In the genomic region with DNA sequence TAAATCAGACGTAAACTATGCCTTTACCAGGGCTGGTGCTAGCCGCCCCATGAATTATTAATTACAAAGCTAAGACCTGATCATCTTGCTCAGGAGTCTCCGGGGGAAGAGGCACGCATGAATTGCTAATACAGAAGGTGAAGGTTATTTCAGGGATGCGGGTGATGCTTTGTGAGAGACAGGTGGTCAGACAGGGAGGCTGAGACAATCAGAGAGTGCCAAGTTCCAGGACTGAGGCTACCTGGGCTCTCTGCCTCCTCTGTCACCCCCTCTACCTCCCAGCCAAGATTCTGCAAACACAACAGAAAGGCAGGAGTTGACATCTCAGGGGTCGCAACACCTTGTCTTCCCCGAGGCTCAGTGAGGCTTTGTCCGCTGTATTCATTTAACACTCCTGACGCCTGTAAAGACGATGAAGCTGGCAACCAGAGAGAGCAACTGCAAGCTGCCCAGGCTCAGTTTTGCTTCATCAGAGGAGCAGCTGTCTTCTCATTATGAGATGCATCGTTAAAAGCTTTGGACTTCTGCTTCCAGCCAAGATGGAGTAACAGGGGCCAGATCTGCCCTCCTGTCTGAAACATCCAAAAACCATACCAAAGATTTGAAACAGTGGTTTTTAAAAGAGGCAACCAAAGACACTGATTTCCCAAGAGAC, we compare ENCODE assay signal across 21 cellular contexts. TPM values are rescaled to one million over a fixed set of nuclear protein-coding genes. Genes with fewer than 3 reads are reported as not detected.
DNase-seq lines count a peak whose midpoint lies in the region; ATAC-seq and TF ChIP-seq lines count a peak whose summit lies in the region.
"Had no signal": no experiment of that assay in that cellular context is flagged by ENCODE, and none has a peak within 500 bp of the region (broad histone marks: within the 10 kb centered on the region; RNA-seq: fewer than 3 reads in every experiment).

No MANE protein-coding gene starts in this region.

- H3K9me3 ChIP-seq in esophagus muscularis mucosa = no peaks in the 10 kb centered on the region
- H3K9me3 ChIP-seq: A549, Caco-2, SK-N-SH had no signal

- 79% methylated on average over 11 of the region's 11 CpGs for WGBS in esophagus muscularis mucosa

- in situ Hi-C loops in G401 (cut with HindIII; ENCODE audit: low sequenced_read_pairs) = no loop called here

- TF ChIP-seq CTCF in esophagus muscularis mucosa (IDR thresholded peaks at IDR 0.05) = no peak

- no peak for TF ChIP-seq POLR2A in esophagus muscularis mucosa (IDR thresholded peaks at IDR 0.05; ENCODE audit: low read depth)

- DNase-seq in G401 (ENCODE audit: low spot score) (peak; percentile 80), NCI-H446 treated with DMSO at 0.1 percent for 48 hours (lab: John Stamatoyannopoulos, UW) (peak; percentile 19), esophagus muscularis mucosa (ENCODE audit: extremely low spot score) (no peak), retina (peak; percentile 44), COLO668 (lab: John Stamatoyannopoulos, UW; ENCODE audit: unreplicated experiment) (no peak)
- no peak for DNase-seq in stimulated activated CD4-positive, alpha-beta T cell treated with anti-CD3 and anti-CD28 coated beads, Interleukin-4, amount 100 ng/mL, for 24 hours
- DNase-seq: AML-193; Caco-2; CD4-positive, alpha-beta memory T cell; DMS79 treated with DMSO at 0.1 percent for 48 hours; Kasumi-1; NCI-H1105; NCI-H1436 treated with DMSO at 0.1 percent for 48 hours; NCI-H2029; SK-N-SH; SW 1271 had no signal

- H3K27me3 ChIP-seq in esophagus muscularis mucosa = no peaks in the 10 kb centered on the region

- no peak for ATAC-seq in HG03457 (IDR thresholded peaks at IDR 0.05; ENCODE audit: unreplicated experiment)
- ATAC-seq in GM19463 (IDR thresholded peaks at IDR 0.05; ENCODE audit: unreplicated experiment) = no peak
- ATAC-seq: A549 had no signal

- TF ChIP-seq EP300 in esophagus muscularis mucosa (IDR thresholded peaks at IDR 0.05) = no peak

- H3K4me1 ChIP-seq in esophagus muscularis mucosa = peaks cover 21 to 63% (median 48%) of the 10 kb centered on the region in 4 donors
- H3K4me1 ChIP-seq: A549, Caco-2 had no signal

- H3K4me3 ChIP-seq in esophagus muscularis mucosa = no peak overlapping the region
- H3K4me3 ChIP-seq: A549 had no signal

- H3K36me3 ChIP-seq in esophagus muscularis mucosa = peaks cover 0 to 8% (median 0%) of the 10 kb centered on the region in 4 donors

- intact Hi-C loops in esophagus muscularis mucosa (cut with DNase I) = loop anchor here (5.0 kb wide), 1 partner anchor 46 kb away; a partner anchor contains a TSS

- H3K27ac ChIP-seq in esophagus muscularis mucosa (replicated peaks in 1 of 4) = peak overlapping the region in 3 of 4 donors; percentile 67 to 73 (median 68)
- H3K27ac ChIP-seq: A549 had no signal

RNA-seq across cellular contexts. Expression of a gene that starts 46.6 kb away (rescaled TPM):
- total RNA-seq in G401 (2014; rRNA removed; shearing (Covaris generic)) = not detected in 2 replicates
- 10 to 100 TPM; 18.7 to 30.9 (median 21.8) TPM for total RNA-seq in esophagus muscularis mucosa
- total RNA-seq: CD4-positive, alpha-beta memory T cell; HT-29; M059J had no signal

Comparison
In these comparisons a context has a peak if more than half of its experiments do, and no peak if none do; other contexts are left out.
1. DNase-seq: peak in G401 (single experiment), NCI-H446 treated with DMSO at 0.1 percent for 48 hours (single experiment) and retina (single experiment); none in esophagus muscularis mucosa (single experiment), COLO668 (single experiment) and stimulated activated CD4-positive, alpha-beta T cell treated with anti-CD3 and anti-CD28 coated beads, Interleukin-4, amount 100 ng/mL, for 24 hours (single experiment).
2. RNA of a gene that starts 46.6 kb away (total RNA-seq): 18.7 to 30.9 TPM in esophagus muscularis mucosa; not detected in G401; every median in the first group is over 10 times any median in the second.